18 cellular contexts compared by ENCODE assay signal in genomic region chr5:178542455-178542854, GRCh38. TPM values are rescaled to one million over a fixed set of nuclear protein-coding genes. Genes with fewer than 3 reads are reported as not detected.
A peak's percentile ranks its signal among the peaks of the same experiment; 100 is the strongest.
DNase-seq lines count a peak whose midpoint lies in the region; ATAC-seq and TF ChIP-seq lines count a peak whose summit lies in the region.
"Had no signal": no experiment of that assay in that cellular context is flagged by ENCODE, and none has a peak within 500 bp of the region (broad histone marks: within the 10 kb centered on the region; RNA-seq: fewer than 3 reads in every experiment).

No MANE protein-coding gene starts in this region.

- H3K27ac ChIP-seq in parathyroid adenoma = peak overlapping the region; percentile 4
- H3K27ac ChIP-seq: PC-9, testis had no signal

- H3K9ac ChIP-seq in parathyroid adenoma = no peak overlapping the region

- no peaks in the 10 kb centered on the region for H3K9me3 ChIP-seq in parathyroid adenoma (ENCODE audit: control insufficient read depth, low read length)
- H3K9me3 ChIP-seq: testis had no signal

- peaks cover 4% of the 10 kb centered on the region for H3K4me1 ChIP-seq in parathyroid adenoma
- H3K4me1 ChIP-seq: testis had no signal

- in situ Hi-C loops in Caki2 (cut with HindIII; ENCODE audit: low pct_unique_long_range_greater_than_20kb, low sequenced_read_pairs) = no loop called here

- DNase-seq in Caki2 (ENCODE audit: low read depth) (peak; percentile 49), astrocyte of the hippocampus (ENCODE audit: low read depth, low spot score) (peak; percentile 93), left cardiac atrium (no peak), NOMO-1 treated with DMSO at 0.1 percent for 48 hours (lab: John Stamatoyannopoulos, UW; ENCODE audit: unreplicated experiment) (no peak), NCI-H446 treated with DMSO at 0.1 percent for 48 hours (lab: John Stamatoyannopoulos, UW) (no peak), HEK293T (ENCODE audit: extremely low spot score) (no peak)
- DNase-seq: activated CD4-positive, CD25-positive, alpha-beta regulatory T cell; activated naive CD4-positive, alpha-beta T cell treated with Interleukin-2 at 50 U/mL for 16 hours; COR-L47; islet precursor cell; NCI-H1694; NCI-H510A treated with DMSO at 0.1 percent for 48 hours; PC-9; testis had no signal

- no peak overlapping the region for H3K4me3 ChIP-seq in parathyroid adenoma (ENCODE audit: low read depth, low read length)
- H3K4me3 ChIP-seq: PC-9, testis had no signal

- peak overlapping the region; percentile 51 for H2AFZ ChIP-seq in parathyroid adenoma
- H2AFZ ChIP-seq: PC-9 had no signal

- intact Hi-C loops in left cardiac atrium (cut with DNase I) = no loop called here

- no peaks in the 10 kb centered on the region for H3K27me3 ChIP-seq in parathyroid adenoma (ENCODE audit: control insufficient read depth, insufficient read depth, low read length)
- H3K27me3 ChIP-seq: testis had no signal

- no peak for TF ChIP-seq CTCF in parathyroid adenoma (IDR thresholded peaks at IDR 0.05)

- CTCF ChIA-PET in HEK293T (lab: Yijun Ruan, JAX) = interaction anchor here (0.9 kb wide), 1 partner anchor 10 kb away, joined by 5 read pairs; no protein-coding TSS in a partner anchor

- POLR2A ChIA-PET in HEK293T (lab: Yijun Ruan, JAX) = no interaction called here

- peak overlapping the region; percentile 8 for H3K4me2 ChIP-seq in parathyroid adenoma (ENCODE audit: low read length)
- H3K4me2 ChIP-seq: PC-9 had no signal

- ATAC-seq in left cardiac atrium (peak; percentile 54 to 78), GM19395 (IDR thresholded peaks at IDR 0.05; ENCODE audit: unreplicated experiment) (no peak)
- ATAC-seq: SK-N-SH treated with all-trans-retinoic acid at 6 μM for 48 hours had no signal

- H3K79me2 ChIP-seq in parathyroid adenoma = no peaks in the 10 kb centered on the region

- no peaks in the 10 kb centered on the region for H3K36me3 ChIP-seq in parathyroid adenoma (ENCODE audit: control insufficient read depth, insufficient read depth, low read length)

TF ChIP-seq in HEK293T, 16 proteins besides CTCF, POLR2A, EP300 and RAD21:
- TF ChIP-seq NFRKB (IDR thresholded peaks at IDR 0.05) (no peak), SP1 (IDR thresholded peaks at IDR 0.05) (no peak), TARDBP (IDR thresholded peaks at IDR 0.05) (no peak), FOXK2 (IDR thresholded peaks at IDR 0.05) (no peak), FOXM1 (IDR thresholded peaks at IDR 0.05; ENCODE audit: borderline replicate concordance) (no peak), SUZ12 (IDR thresholded peaks at IDR 0.05) (no peak), HDGF (IDR thresholded peaks at IDR 0.05; ENCODE audit: borderline replicate concordance) (no peak), ELF4 (IDR thresholded peaks at IDR 0.05) (no peak), FOXA1 (IDR thresholded peaks at IDR 0.05) (no peak)

RNA-seq across cellular contexts. Expression of gene COL23A1, which starts 47.7 kb away (rescaled TPM):
- total RNA-seq in Caki2 (2014; rRNA removed; shearing (Covaris generic); ENCODE audit: low replicate concordance) = 1.2 and 1.9 TPM in 2 replicates
- total RNA-seq in left cardiac atrium = 1 to 10 TPM; 5.5 to 6.0 TPM
- total RNA-seq: PC-9, pulmonary artery endothelial cell had no signal

Comparison
In these comparisons a context has a peak if more than half of its experiments do, and no peak if none do; other contexts are left out.
1. DNase-seq: peak in Caki2 (single experiment) and astrocyte of the hippocampus (single experiment); none in left cardiac atrium (single experiment), NOMO-1 treated with DMSO at 0.1 percent for 48 hours (single experiment), NCI-H446 treated with DMSO at 0.1 percent for 48 hours (single experiment) and HEK293T (single experiment).